Comparison of ENCODE assay signal across 8 cellular contexts in the genomic region with DNA sequence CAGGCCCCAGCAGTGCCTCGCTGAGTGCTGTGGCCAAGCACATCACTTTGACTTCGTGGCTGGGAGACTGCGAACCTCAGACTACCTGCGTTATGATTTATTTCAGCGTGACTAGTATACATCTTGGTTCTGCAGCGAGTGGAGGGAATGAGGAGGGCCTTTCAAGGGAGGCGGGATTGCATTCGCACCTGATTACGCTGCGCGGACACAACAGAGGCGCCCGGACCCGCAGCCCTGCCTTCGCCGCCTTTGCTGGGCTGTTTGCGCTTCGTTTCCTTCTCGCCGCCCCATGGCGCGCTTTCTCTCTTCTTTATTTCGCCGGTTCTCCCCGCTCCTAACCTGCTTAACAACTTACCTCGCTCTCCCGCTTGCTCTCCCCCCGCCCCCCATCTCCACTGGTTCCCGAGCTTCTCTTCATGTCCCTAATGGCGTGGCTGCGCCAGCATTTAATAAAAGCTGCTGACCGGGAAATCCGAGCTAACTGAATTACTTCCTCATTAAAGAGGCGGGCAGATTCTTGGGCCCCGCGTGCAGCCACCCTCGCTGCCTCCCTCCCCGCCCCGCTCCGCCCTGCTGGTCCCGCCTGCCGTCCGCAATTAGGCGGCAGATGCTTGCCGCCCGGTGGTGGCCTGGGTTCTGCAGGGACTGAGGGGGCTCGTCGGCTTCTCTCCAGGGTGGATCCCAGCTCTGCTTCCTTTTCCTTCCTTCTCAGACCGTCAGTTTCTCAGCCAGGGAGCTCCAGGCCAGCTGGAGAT.
DNase-seq lines count a peak whose midpoint lies in the region; ATAC-seq and TF ChIP-seq lines count a peak whose summit lies in the region.

No MANE protein-coding gene starts in this region.

- H3K36me3 ChIP-seq in Peyer's patch, result no peaks in the 10 kb centered on the region
- no peaks in the 10 kb centered on the region for H3K36me3 ChIP-seq in naive thymus-derived CD4-positive, alpha-beta T cell (ENCODE audit: control insufficient read depth in 2 of 3, insufficient read depth in 3 of 3, low read length in 3 of 3)
- H3K36me3 ChIP-seq in vagina, result no peaks in the 10 kb centered on the region

- H3K27ac ChIP-seq in Peyer's patch, result no peak overlapping the region
- no peak overlapping the region for H3K27ac ChIP-seq in dorsolateral prefrontal cortex
- H3K27ac ChIP-seq in naive thymus-derived CD4-positive, alpha-beta T cell (ENCODE audit: low read depth, low read length), result no peak overlapping the region
- H3K27ac ChIP-seq in vagina, result no peak overlapping the region

- H3K27me3 Mint-ChIP-seq in naive thymus-derived CD4-positive, alpha-beta T cell, result peaks cover 18 to 38% (median 27%) of the 10 kb centered on the region in 5 donors

- in situ Hi-C loops in GM13977 (cut with MboI; ENCODE audit: low pct_unique_long_range_greater_than_20kb, low sequenced_read_pairs, unreplicated experiment), result no loop called here

- peak overlapping the region; percentile 13 to 46 (median 32) for H3K4me3 ChIP-seq in Peyer's patch
- H3K4me3 ChIP-seq in dorsolateral prefrontal cortex, result peak overlapping the region in 58 of 59 donors; percentile 6 to 64 (median 44)
- H3K4me3 ChIP-seq in naive thymus-derived CD4-positive, alpha-beta T cell (ENCODE audit: low read length), result peak overlapping the region; percentile 48
- peak overlapping the region; percentile 23 to 29 for H3K4me3 ChIP-seq in vagina

- peak; percentile 73 for ATAC-seq in naive thymus-derived CD4-positive, alpha-beta T cell

- POLR2A ChIA-PET in naive thymus-derived CD4-positive, alpha-beta T cell (lab: Charles Lee), result interaction anchor here (0.6 kb wide), 1 partner anchor 178 kb away, joined by 4 read pairs; no protein-coding TSS in a partner anchor

- intact Hi-C loops in dorsolateral prefrontal cortex (cut with DNase I) (no loop called here), vagina (cut with DNase I) (no loop called here)
- intact Hi-C loops in naive thymus-derived CD4-positive, alpha-beta T cell (cut with micrococcal nuclease), result loop anchor here in 1 of 2 donors (1.0 to 5.0 kb wide), 2 partner anchors 180 to 256 kb away; no protein-coding TSS in a partner anchor

- peak overlapping the region; percentile 81 to 95 (median 90) for H3K4me3 Mint-ChIP-seq in naive thymus-derived CD4-positive, alpha-beta T cell

- H3K27me3 ChIP-seq in Peyer's patch (peaks cover 0 to 17% of the 10 kb centered on the region in 2 donors), dorsolateral prefrontal cortex (peaks cover 0 to 27% (median 0%) of the 10 kb centered on the region in 45 donors), vagina (no peaks in the 10 kb centered on the region)
- H3K27me3 ChIP-seq in naive thymus-derived CD4-positive, alpha-beta T cell (ENCODE audit: control insufficient read depth in 2 of 2, insufficient read depth in 2 of 2, low read length in 2 of 2), result peaks cover 0 to 3% of the 10 kb centered on the region in 2 donors

- no peaks in the 10 kb centered on the region for H3K9me3 Mint-ChIP-seq in naive thymus-derived CD4-positive, alpha-beta T cell

- peak overlapping the region in 3 of 9 donors; percentile 28 to 72 (median 28) for H3K27ac Mint-ChIP-seq in naive thymus-derived CD4-positive, alpha-beta T cell

- TF ChIP-seq POLR2A in Peyer's patch (IDR thresholded peaks at IDR 0.05) (no peak), vagina (IDR thresholded peaks at IDR 0.05) (no peak), erythroblast (IDR thresholded peaks at IDR 0.05; ENCODE audit: low read length) (no peak)

- CTCF ChIA-PET in naive thymus-derived CD4-positive, alpha-beta T cell (lab: Charles Lee), result interaction anchor here (1.4 kb wide), 1 partner anchor 61 kb away, joined by 4 read pairs; no protein-coding TSS in a partner anchor

- H3K4me1 ChIP-seq in Peyer's patch (peaks cover 0 to 17% (median 5%) of the 10 kb centered on the region in 4 donors), vagina (peaks cover 16% of the 10 kb centered on the region)
- peaks cover 0 to 6% of the 10 kb centered on the region in 2 donors for H3K4me1 ChIP-seq in naive thymus-derived CD4-positive, alpha-beta T cell (ENCODE audit: control insufficient read depth in 2 of 2, insufficient read depth in 2 of 2, low read length in 2 of 2)

- peaks cover 0 to 5% (median 0%) of the 10 kb centered on the region in 5 donors for H3K36me3 Mint-ChIP-seq in naive thymus-derived CD4-positive, alpha-beta T cell

- H3K9me3 ChIP-seq in Peyer's patch (no peaks in the 10 kb centered on the region), vagina (no peaks in the 10 kb centered on the region)
- H3K9me3 ChIP-seq in naive thymus-derived CD4-positive, alpha-beta T cell (ENCODE audit: control insufficient read depth in 2 of 3, low read length in 3 of 3), result no peaks in the 10 kb centered on the region

- peaks cover 2 to 21% (median 12%) of the 10 kb centered on the region in 7 donors for H3K4me1 Mint-ChIP-seq in naive thymus-derived CD4-positive, alpha-beta T cell

- DNase-seq in GM13977 (ENCODE audit: low spot score) (peak; percentile 12), Peyer's patch (peak in 2 of 3 donors; percentile 60 to 74), dorsolateral prefrontal cortex (peak in 1 of 10 donors; percentile 18), vagina (ENCODE audit: extremely low spot score in 2 of 2) (peak; percentile 58 to 74), erythroblast (lab: John Stamatoyannopoulos, UW) (no peak), OCI-M2 (lab: John Stamatoyannopoulos, UW; ENCODE audit: unreplicated experiment) (no peak), amniotic stem cell (lab: John Stamatoyannopoulos, UW) (no peak)
- DNase-seq in naive thymus-derived CD4-positive, alpha-beta T cell, result peak in 5 of 9 donors; percentile 5 to 21 (median 13)

- no peak for TF ChIP-seq CTCF in GM13977 (IDR thresholded peaks at IDR 0.05; ENCODE audit: extremely low read depth, insufficient read depth, missing control alignments)
- TF ChIP-seq CTCF in Peyer's patch (IDR thresholded peaks at IDR 0.05), result peak in 2 of 6 experiments; percentile 3 to 11
- TF ChIP-seq CTCF in dorsolateral prefrontal cortex (IDR thresholded peaks at IDR 0.05 in 54 of 56, conservative IDR thresholded peaks at IDR 0.05 in 2 of 56; ENCODE audit: low read depth in 1 of 56, partially characterized antibody in 56 of 56), result peak in 3 of 56 donors; percentile 10 to 19 (median 15)
- no peak for TF ChIP-seq CTCF in vagina (IDR thresholded peaks at IDR 0.05)

Comparison
In these comparisons a context has a peak if more than half of its experiments do, and no peak if none do; other contexts are left out.
1. DNase-seq: peak in GM13977 (single experiment), Peyer's patch (2 of 3), naive thymus-derived CD4-positive, alpha-beta T cell (5 of 9) and vagina (2 of 2); none in erythroblast (0 of 2), OCI-M2 (single experiment) and amniotic stem cell (single experiment).
2. Peak in every context shown above with its lines, with median percentiles within 50 percentile points of each other: H3K4me3 ChIP-seq.